Comparison of ENCODE assay signal across 2 cellular contexts in the genomic region with DNA sequence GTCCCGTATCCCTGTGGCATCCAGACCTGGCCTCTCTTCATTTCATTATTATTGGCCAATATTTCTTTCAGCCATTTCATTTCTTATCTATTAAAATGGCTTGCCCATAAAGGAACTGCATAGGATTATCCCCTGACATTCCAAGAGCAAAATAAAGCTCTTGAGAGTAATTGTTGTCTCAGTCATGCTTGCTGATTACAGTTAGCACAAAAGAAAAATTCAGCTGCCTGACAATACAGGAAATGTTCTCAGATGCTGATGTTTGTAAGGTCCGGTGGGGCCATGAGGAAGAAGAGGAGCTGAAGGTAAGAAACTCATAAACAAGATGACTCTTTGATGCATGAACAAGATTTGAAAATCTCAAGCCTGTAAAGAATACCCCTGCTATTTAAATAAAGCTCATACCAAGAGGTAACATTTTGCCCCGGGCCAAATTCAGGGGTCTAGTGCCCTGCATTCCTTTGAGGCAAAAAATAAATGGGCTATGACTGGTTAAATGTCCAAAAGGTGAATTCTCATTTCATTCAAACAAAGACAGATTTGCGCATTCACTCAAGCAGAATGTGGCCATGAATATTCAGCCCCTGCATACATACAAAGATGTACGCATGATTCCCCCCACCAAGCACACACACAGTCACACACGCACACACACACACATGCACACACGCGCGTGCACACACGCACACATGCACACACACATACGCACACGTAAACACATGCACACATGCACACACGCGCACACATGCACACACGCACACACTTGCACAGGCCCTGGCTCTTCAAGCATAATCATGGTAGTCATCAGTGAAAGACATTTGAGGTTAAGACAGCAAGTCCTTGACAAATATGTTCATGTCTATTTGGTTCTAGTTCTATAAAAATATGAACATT.
TF ChIP-seq lines count a peak whose summit lies in the region.

No MANE protein-coding gene starts in this region.

TF ChIP-seq in IMR-90, 13 proteins besides CTCF, POLR2A, EP300 and RAD21:
- TF ChIP-seq, protein P1, sequence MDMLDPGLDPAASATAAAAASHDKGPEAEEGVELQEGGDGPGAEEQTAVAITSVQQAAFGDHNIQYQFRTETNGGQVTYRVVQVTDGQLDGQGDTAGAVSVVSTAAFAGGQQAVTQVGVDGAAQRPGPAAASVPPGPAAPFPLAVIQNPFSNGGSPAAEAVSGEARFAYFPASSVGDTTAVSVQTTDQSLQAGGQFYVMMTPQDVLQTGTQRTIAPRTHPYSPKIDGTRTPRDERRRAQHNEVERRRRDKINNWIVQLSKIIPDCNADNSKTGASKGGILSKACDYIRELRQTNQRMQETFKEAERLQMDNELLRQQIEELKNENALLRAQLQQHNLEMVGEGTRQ (IDR thresholded peaks at IDR 0.05; ENCODE audit: low read depth, low read length) = no peak
- TF ChIP-seq CEBPB (IDR thresholded peaks at IDR 0.05; ENCODE audit: low read depth, low read length) = no peak
- TF ChIP-seq RFX5 (IDR thresholded peaks at IDR 0.05; ENCODE audit: low read depth, low read length) = no peak
- TF ChIP-seq NFE2L2 (IDR thresholded peaks at IDR 0.05; ENCODE audit: low read depth, low read length) = no peak
- TF ChIP-seq RCOR1 (IDR thresholded peaks at IDR 0.05; ENCODE audit: insufficient replicate concordance, low read length) = no peak

TF ChIP-seq in neural cell, 6 proteins besides CTCF, POLR2A, EP300 and RAD21:
- TF ChIP-seq TAF1 (IDR thresholded peaks at IDR 0.05; ENCODE audit: low read depth) (no peak), EZH2 (IDR thresholded peaks at IDR 0.05; ENCODE audit: borderline replicate concordance, insufficient read depth, low read length, poor library complexity, severe bottlenecking) (no peak), SMC3 (conservative IDR thresholded peaks at IDR 0.05; ENCODE audit: poor library complexity) (no peak), MXI1 (conservative IDR thresholded peaks at IDR 0.05; ENCODE audit: poor library complexity, severe bottlenecking) (no peak), POLR2AphosphoS5 (IDR thresholded peaks at IDR 0.05) (no peak)
- TF ChIP-seq, protein P2, sequence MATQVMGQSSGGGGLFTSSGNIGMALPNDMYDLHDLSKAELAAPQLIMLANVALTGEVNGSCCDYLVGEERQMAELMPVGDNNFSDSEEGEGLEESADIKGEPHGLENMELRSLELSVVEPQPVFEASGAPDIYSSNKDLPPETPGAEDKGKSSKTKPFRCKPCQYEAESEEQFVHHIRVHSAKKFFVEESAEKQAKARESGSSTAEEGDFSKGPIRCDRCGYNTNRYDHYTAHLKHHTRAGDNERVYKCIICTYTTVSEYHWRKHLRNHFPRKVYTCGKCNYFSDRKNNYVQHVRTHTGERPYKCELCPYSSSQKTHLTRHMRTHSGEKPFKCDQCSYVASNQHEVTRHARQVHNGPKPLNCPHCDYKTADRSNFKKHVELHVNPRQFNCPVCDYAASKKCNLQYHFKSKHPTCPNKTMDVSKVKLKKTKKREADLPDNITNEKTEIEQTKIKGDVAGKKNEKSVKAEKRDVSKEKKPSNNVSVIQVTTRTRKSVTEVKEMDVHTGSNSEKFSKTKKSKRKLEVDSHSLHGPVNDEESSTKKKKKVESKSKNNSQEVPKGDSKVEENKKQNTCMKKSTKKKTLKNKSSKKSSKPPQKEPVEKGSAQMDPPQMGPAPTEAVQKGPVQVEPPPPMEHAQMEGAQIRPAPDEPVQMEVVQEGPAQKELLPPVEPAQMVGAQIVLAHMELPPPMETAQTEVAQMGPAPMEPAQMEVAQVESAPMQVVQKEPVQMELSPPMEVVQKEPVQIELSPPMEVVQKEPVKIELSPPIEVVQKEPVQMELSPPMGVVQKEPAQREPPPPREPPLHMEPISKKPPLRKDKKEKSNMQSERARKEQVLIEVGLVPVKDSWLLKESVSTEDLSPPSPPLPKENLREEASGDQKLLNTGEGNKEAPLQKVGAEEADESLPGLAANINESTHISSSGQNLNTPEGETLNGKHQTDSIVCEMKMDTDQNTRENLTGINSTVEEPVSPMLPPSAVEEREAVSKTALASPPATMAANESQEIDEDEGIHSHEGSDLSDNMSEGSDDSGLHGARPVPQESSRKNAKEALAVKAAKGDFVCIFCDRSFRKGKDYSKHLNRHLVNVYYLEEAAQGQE (IDR thresholded peaks at IDR 0.05; ENCODE audit: borderline replicate concordance) = no peak
